22 cellular contexts compared by ENCODE assay signal in the genomic region with DNA sequence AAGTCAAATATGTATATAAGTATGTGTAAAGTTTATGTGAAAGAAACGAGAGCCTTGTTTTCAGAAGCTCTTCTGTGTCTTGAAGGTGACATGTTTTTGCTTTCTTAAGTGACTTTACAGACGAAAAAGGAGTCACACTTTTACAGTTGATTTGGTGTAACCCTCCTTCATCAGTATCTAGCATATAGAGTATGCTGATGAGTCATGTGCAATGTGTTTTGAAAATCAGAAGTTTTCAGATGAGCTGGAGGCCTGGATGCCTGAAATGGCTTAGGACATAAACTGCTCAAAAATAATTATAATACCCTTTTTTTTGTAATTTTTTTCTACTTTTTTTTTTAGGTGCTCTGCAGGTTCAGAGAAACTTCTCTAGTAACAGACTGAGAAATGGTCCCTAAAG.
A peak's percentile ranks its signal among the peaks of the same experiment; 100 is the strongest.
DNase-seq lines count a peak whose midpoint lies in the region; ATAC-seq and TF ChIP-seq lines count a peak whose summit lies in the region.
"Had no signal": no experiment of that assay in that cellular context is flagged by ENCODE, and none has a peak within 500 bp of the region (broad histone marks: within the 10 kb centered on the region; RNA-seq: fewer than 3 reads in every experiment).

No MANE protein-coding gene starts in this region.

- H3K27ac ChIP-seq in HEK293 (ENCODE audit: extremely low read depth, low read depth, low read length), result no peak overlapping the region
- no peak overlapping the region for H3K27ac ChIP-seq in RWPE2 (ENCODE audit: poor library complexity, severe bottlenecking)
- no peak overlapping the region for H3K27ac ChIP-seq in mesenchymal stem cell (ENCODE audit: low read length, poor library complexity, severe bottlenecking)
- H3K27ac ChIP-seq in dorsolateral prefrontal cortex, result peak overlapping the region in 21 of 59 donors; percentile 1 to 56 (median 24)
- H3K27ac ChIP-seq: hepatocyte, tibial nerve had no signal

- H3K27me3 ChIP-seq in RWPE2 (ENCODE audit: insufficient read depth, poor library complexity, severe bottlenecking) (no peaks in the 10 kb centered on the region), mesenchymal stem cell (ENCODE audit: control insufficient read depth in 1 of 2, insufficient read depth in 1 of 2, low read length in 2 of 2) (no peaks in the 10 kb centered on the region), dorsolateral prefrontal cortex (no peaks in the 10 kb centered on the region)
- H3K27me3 ChIP-seq: hepatocyte, tibial nerve had no signal

- H2BK12ac ChIP-seq in mesenchymal stem cell (ENCODE audit: low read length in 2 of 2), result no peak overlapping the region

- peak overlapping the region; percentile 42 for H3K9ac ChIP-seq in mesenchymal stem cell (ENCODE audit: low read length)

- no peak overlapping the region for H3K4ac ChIP-seq in mesenchymal stem cell (ENCODE audit: low read depth in 1 of 2, low read length in 2 of 2)

- H3K36me3 ChIP-seq in HEK293 (ENCODE audit: control insufficient read depth in 2 of 2, insufficient read depth in 1 of 2, low read length in 2 of 2), result no peaks in the 10 kb centered on the region
- no peaks in the 10 kb centered on the region for H3K36me3 ChIP-seq in RWPE2 (ENCODE audit: low read depth)
- H3K36me3 ChIP-seq in mesenchymal stem cell (ENCODE audit: control insufficient read depth in 1 of 2, insufficient read depth in 2 of 2, low read depth in 1 of 2, low read length in 2 of 2), result no peaks in the 10 kb centered on the region
- H3K36me3 ChIP-seq: tibial nerve had no signal

- H2BK15ac ChIP-seq in mesenchymal stem cell (ENCODE audit: low read depth, poor library complexity, severe bottlenecking), result no peak overlapping the region

- H3K9me3 ChIP-seq in HEK293 (ENCODE audit: control insufficient read depth, insufficient read depth, low read depth, low read length) (no peaks in the 10 kb centered on the region), RWPE2 (ENCODE audit: severe bottlenecking) (no peaks in the 10 kb centered on the region), mesenchymal stem cell (ENCODE audit: control insufficient read depth, low read length) (no peaks in the 10 kb centered on the region)
- H3K9me3 ChIP-seq: tibial nerve had no signal

- 67% methylated on average over 1 of the region's 2 CpGs for WGBS in mesenchymal stem cell

- no peak overlapping the region for H3K14ac ChIP-seq in mesenchymal stem cell (ENCODE audit: low read length in 2 of 2)

- TF ChIP-seq CTCF in HEK293 (tag by site-specific recombination; IDR thresholded peaks at IDR 0.05) (no peak), RWPE2 (IDR thresholded peaks at IDR 0.05; ENCODE audit: poor library complexity, severe bottlenecking) (no peak), dorsolateral prefrontal cortex (IDR thresholded peaks at IDR 0.05 in 54 of 56, conservative IDR thresholded peaks at IDR 0.05 in 2 of 56; ENCODE audit: low read depth in 1 of 56, partially characterized antibody in 56 of 56) (no peak)

- no peak overlapping the region for H2AFZ ChIP-seq in mesenchymal stem cell (ENCODE audit: low read depth, low read length)
- H2AFZ ChIP-seq: hepatocyte had no signal

- no peak overlapping the region for H3K4me3 ChIP-seq in HEK293 (ENCODE audit: low read depth, low read length)
- no peak overlapping the region for H3K4me3 ChIP-seq in RWPE2 (ENCODE audit: severe bottlenecking)
- no peak overlapping the region for H3K4me3 ChIP-seq in mesenchymal stem cell (ENCODE audit: insufficient read depth in 1 of 2, low read depth in 1 of 2, low read length in 2 of 2)
- no peak overlapping the region for H3K4me3 ChIP-seq in dorsolateral prefrontal cortex
- H3K4me3 ChIP-seq: hepatocyte, lung, tibial nerve had no signal

- H2BK5ac ChIP-seq in mesenchymal stem cell (ENCODE audit: low read depth, low read length, poor library complexity, severe bottlenecking), result no peak overlapping the region

- no peak overlapping the region for H2BK120ac ChIP-seq in mesenchymal stem cell (ENCODE audit: low read depth, low read length)

- no peak overlapping the region for H3K4me2 ChIP-seq in mesenchymal stem cell (ENCODE audit: low read length, poor library complexity, severe bottlenecking)
- H3K4me2 ChIP-seq: hepatocyte had no signal

- peak; percentile 46; the same call in 1 of the 3 replicates for ATAC-seq in RWPE2 (ENCODE audit: low read depth)
- no peak for ATAC-seq in GM21786 (IDR thresholded peaks at IDR 0.05; ENCODE audit: unreplicated experiment)

- H4K91ac ChIP-seq in mesenchymal stem cell (ENCODE audit: low read length), result no peak overlapping the region

- CTCF ChIA-PET in HEK293 (lab: Yijun Ruan, JAX), result interaction anchor here (0.6 to 4.0 kb wide), 16 partner anchors 8 to 679 kb away, joined by 3 to 26 read pairs (median 5); no protein-coding TSS in a partner anchor

- POLR2A ChIA-PET in HEK293 (lab: Yijun Ruan, JAX), result no interaction called here

- DNase-seq in RWPE2 (ENCODE audit: low spot score) (no peak), fibroblast of gingiva (ENCODE audit: low read depth) (peak; percentile 23), mesenchymal stem cell (no peak), dorsolateral prefrontal cortex (no peak)
- no peak for DNase-seq in activated naive CD4-positive, alpha-beta T cell treated with anti-CD3 and anti-CD28 coated beads, Interleukin-2, amount 50 U/mL, for 16 hours
- DNase-seq: activated CD4-positive, CD25-positive, alpha-beta regulatory T cell treated with anti-CD3 and anti-CD28 coated beads, Interleukin-2, amount 50 U/mL, for 72 hours; activated CD8-positive, alpha-beta memory T cell treated with anti-CD3 and anti-CD28 coated beads, Interleukin-2, amount 10 ng/mL, durations not matched to agents 7 days and 5 days; activated naive CD8-positive, alpha-beta T cell treated with anti-CD3 and anti-CD28 coated beads, Interleukin-2, amount 10 ng/mL, durations not matched to agents 7 days and 5 days; CD4-positive, CD25-positive, alpha-beta regulatory T cell; immature natural killer cell; Kasumi-1; NCI-H1105; NCI-H2029 treated with DMSO at 0.1 percent for 48 hours; NCI-H82; SHP77 treated with DMSO at 0.1 percent for 48 hours; stimulated activated CD4-positive, alpha-beta T cell treated with anti-CD3 and anti-CD28 coated beads, Interleukin-2, amount 100 ng/mL, for 48 hours; T-cell had no signal

- no peak overlapping the region for H2AK5ac ChIP-seq in mesenchymal stem cell (ENCODE audit: low read length, severe bottlenecking)

- H4K8ac ChIP-seq in mesenchymal stem cell (ENCODE audit: low read length), result no peak overlapping the region

- H3K4me1 ChIP-seq in HEK293 (ENCODE audit: control insufficient read depth, insufficient read depth, low read length) (peaks cover 18% of the 10 kb centered on the region), RWPE2 (ENCODE audit: insufficient read depth, poor library complexity, severe bottlenecking) (peaks cover 13% of the 10 kb centered on the region), mesenchymal stem cell (ENCODE audit: control insufficient read depth, insufficient read depth, low read depth, low read length) (peaks cover 6% of the 10 kb centered on the region)

- no peak overlapping the region for H3K18ac ChIP-seq in mesenchymal stem cell (ENCODE audit: low read depth in 1 of 2, low read length in 2 of 2)

- H3K23ac ChIP-seq in mesenchymal stem cell (ENCODE audit: low read length in 2 of 2), result no peak overlapping the region

- intact Hi-C loops in dorsolateral prefrontal cortex (cut with DNase I), result loop anchor here in 1 of 2 donors (5.0 kb wide), 1 partner anchor 160 kb away; no protein-coding TSS in a partner anchor

- peaks cover 10% of the 10 kb centered on the region for H3K79me1 ChIP-seq in mesenchymal stem cell (replicated peaks; ENCODE audit: low read length, poor library complexity, severe bottlenecking)

TF ChIP-seq in HEK293, 187 proteins besides CTCF, POLR2A, EP300 and RAD21:
- no peak for TF ChIP-seq ZNF16 (tag by site-specific recombination; IDR thresholded peaks at IDR 0.05; ENCODE audit: low read depth)
- TF ChIP-seq ZNF112 (tag by site-specific recombination; IDR thresholded peaks at IDR 0.05), result no peak
- TF ChIP-seq ZNF10 (tag by site-specific recombination; IDR thresholded peaks at IDR 0.05), result peak; percentile 46; the same call in 1 of the 2 replicates
- TF ChIP-seq, protein P1, sequence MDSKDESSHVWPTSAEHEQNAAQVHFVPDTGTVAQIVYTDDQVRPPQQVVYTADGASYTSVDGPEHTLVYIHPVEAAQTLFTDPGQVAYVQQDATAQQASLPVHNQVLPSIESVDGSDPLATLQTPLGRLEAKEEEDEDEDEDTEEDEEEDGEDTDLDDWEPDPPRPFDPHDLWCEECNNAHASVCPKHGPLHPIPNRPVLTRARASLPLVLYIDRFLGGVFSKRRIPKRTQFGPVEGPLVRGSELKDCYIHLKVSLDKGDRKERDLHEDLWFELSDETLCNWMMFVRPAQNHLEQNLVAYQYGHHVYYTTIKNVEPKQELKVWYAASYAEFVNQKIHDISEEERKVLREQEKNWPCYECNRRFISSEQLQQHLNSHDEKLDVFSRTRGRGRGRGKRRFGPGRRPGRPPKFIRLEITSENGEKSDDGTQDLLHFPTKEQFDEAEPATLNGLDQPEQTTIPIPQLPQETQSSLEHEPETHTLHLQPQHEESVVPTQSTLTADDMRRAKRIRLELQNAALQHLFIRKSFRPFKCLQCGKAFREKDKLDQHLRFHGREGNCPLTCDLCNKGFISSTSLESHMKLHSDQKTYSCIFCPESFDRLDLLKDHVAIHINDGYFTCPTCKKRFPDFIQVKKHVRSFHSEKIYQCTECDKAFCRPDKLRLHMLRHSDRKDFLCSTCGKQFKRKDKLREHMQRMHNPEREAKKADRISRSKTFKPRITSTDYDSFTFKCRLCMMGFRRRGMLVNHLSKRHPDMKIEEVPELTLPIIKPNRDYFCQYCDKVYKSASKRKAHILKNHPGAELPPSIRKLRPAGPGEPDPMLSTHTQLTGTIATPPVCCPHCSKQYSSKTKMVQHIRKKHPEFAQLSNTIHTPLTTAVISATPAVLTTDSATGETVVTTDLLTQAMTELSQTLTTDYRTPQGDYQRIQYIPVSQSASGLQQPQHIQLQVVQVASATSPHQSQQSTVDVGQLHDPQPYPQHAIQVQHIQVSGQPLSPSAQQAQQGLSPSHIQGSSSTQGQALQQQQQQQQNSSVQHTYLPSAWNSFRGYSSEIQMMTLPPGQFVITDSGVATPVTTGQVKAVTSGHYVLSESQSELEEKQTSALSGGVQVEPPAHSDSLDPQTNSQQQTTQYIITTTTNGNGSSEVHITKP (tag by site-specific recombination; IDR thresholded peaks at IDR 0.05), result peak; percentile 17; the same call in 1 of the 2 replicates
